In the genomic region with DNA sequence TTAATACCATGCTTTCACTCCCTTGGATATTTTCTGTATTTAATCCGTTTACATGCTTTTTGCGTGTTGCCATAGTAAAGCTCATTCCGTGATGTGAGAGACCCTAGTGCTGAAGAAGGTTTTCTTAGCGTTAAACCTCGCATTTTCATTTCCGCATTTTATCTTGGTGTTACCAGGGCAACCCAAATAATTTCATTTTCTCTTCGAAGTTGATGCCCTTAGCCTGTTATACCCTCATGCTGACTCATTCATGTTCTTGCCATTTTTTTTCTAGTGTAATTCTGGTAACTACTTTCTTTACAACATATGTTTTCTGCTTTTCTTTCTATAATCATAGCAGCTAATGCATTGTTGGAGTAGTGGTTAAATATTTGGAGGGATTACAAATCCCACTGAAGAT, we compare ENCODE assay signal across 8 cellular contexts. TPM values are rescaled to one million over a fixed set of nuclear protein-coding genes. Genes with fewer than 3 reads are reported as not detected.
DNase-seq lines count a peak whose midpoint lies in the region; ATAC-seq and TF ChIP-seq lines count a peak whose summit lies in the region.

No MANE protein-coding gene starts in this region.

- TF ChIP-seq CTCF in CD14-positive monocyte (IDR thresholded peaks at IDR 0.05) = no peak
- no peak for TF ChIP-seq CTCF in astrocyte of the spinal cord (IDR thresholded peaks at IDR 0.05; ENCODE audit: low read depth, low read length)
- TF ChIP-seq CTCF in MCF 10A (IDR thresholded peaks at IDR 0.05; ENCODE audit: unreplicated experiment) = no peak

- H3K4me1 Mint-ChIP-seq in CD14-positive monocyte (peaks cover 89% of the 10 kb centered on the region), MCF 10A (ENCODE audit: insufficient read depth, unreplicated experiment) (peaks cover 21% of the 10 kb centered on the region)

- H3K36me3 Mint-ChIP-seq in CD14-positive monocyte (peaks cover 3 to 7% of the 10 kb centered on the region in 2 donors), MCF 10A (ENCODE audit: insufficient read depth, unreplicated experiment) (no peaks in the 10 kb centered on the region)

- in situ Hi-C loops in astrocyte of the spinal cord (cut with HindIII; ENCODE audit: low sequenced_read_pairs) = no loop called here

- DNase-seq in CD14-positive monocyte (ENCODE audit: low spot score) (no peak), astrocyte of the spinal cord (ENCODE audit: low read depth, low spot score) (peak; percentile 54), NCI-H146 treated with DMSO at 0.1 percent for 48 hours (lab: John Stamatoyannopoulos, UW; ENCODE audit: unreplicated experiment) (no peak), glomerular visceral epithelial cell (ENCODE audit: extremely low spot score) (no peak), NCI-H2029 (lab: John Stamatoyannopoulos, UW) (no peak), MCF 10A (ENCODE audit: unreplicated experiment) (no peak)

- no peak overlapping the region for H3K4me3 ChIP-seq in astrocyte of the spinal cord (ENCODE audit: low read depth, low read length)

- ATAC-seq in GM19372 (IDR thresholded peaks at IDR 0.05; ENCODE audit: low read depth, unreplicated experiment) (peak; percentile 97), HG03342 (IDR thresholded peaks at IDR 0.05; ENCODE audit: unreplicated experiment) (peak; percentile 99)

- H3K4me3 Mint-ChIP-seq in CD14-positive monocyte = peak overlapping the region; percentile 2 to 55
- H3K4me3 Mint-ChIP-seq in MCF 10A (ENCODE audit: unreplicated experiment) = no peak overlapping the region

- no TSS peak for BruUV-seq in MCF 10A (replicated peaks; lab: Mats Ljungman, UMichigan)

- peaks cover 0 to 2% (median 0%) of the 10 kb centered on the region in 3 donors for H3K27me3 Mint-ChIP-seq in CD14-positive monocyte (ENCODE audit: low read depth in 3 of 3)
- no peaks in the 10 kb centered on the region for H3K27me3 Mint-ChIP-seq in MCF 10A (ENCODE audit: insufficient read depth, unreplicated experiment)

- H3K27ac Mint-ChIP-seq in CD14-positive monocyte (peak overlapping the region; percentile 64 to 96 (median 94)), MCF 10A (ENCODE audit: low read depth, unreplicated experiment) (no peak overlapping the region)

- POLR2A ChIA-PET in MCF 10A (lab: Yijun Ruan, JAX) = no interaction called here

- intact Hi-C loops in CD14-positive monocyte (cut with micrococcal nuclease) (loop anchor here in 1 of 2 donors (5.0 kb wide), 1 partner anchor 37 kb away; no protein-coding TSS in a partner anchor), MCF 10A (cut with micrococcal nuclease) (loop anchor here (5.0 kb wide), 1 partner anchor 52 kb away; no protein-coding TSS in a partner anchor)

- CTCF ChIA-PET in MCF 10A (lab: Yijun Ruan, JAX) = interaction anchor here (0.9 kb wide), 1 partner anchor 38 kb away, joined by 3 read pairs; no protein-coding TSS in a partner anchor

- H3K9me3 Mint-ChIP-seq in CD14-positive monocyte (peaks cover 0 to 3% (median 0%) of the 10 kb centered on the region in 7 donors), MCF 10A (ENCODE audit: unreplicated experiment) (no peaks in the 10 kb centered on the region)

RNA-seq across cellular contexts. Expression of a gene that starts 37.2 kb away (rescaled TPM):
- 10 to 100 TPM; 13.0 to 18.6 TPM for polyA plus RNA-seq in CD14-positive monocyte
- 4.4 TPM in 2 replicates for total RNA-seq in MCF 10A (2022)
